ENCODE assay signal across 33 cellular contexts in genomic region chr5:93997562-93997961, GRCh38.
"Had no signal": no experiment of that assay in that cellular context is flagged by ENCODE, and none has a peak within 500 bp of the region (broad histone marks: within the 10 kb centered on the region; RNA-seq: fewer than 3 reads in every experiment).

No MANE protein-coding gene starts in this region.

- H3K27ac Mint-ChIP-seq: activated B cell treated with CpG ODN at 0.5 μM for 24 hours; activated CD4-positive, alpha-beta memory T cell treated with anti-CD3 and anti-CD28 coated beads for 36 hours; activated CD8-positive, alpha-beta memory T cell treated with anti-CD3 and anti-CD28 coated beads, Interleukin-2, amount 10 ng/mL, durations not matched to agents 7 days and 5 days; activated CD8-positive, alpha-beta T cell treated with anti-CD3 and anti-CD28 coated beads, Interleukin-2, amount 10 ng/mL, durations not matched to agents 7 days and 5 days; activated naive CD8-positive, alpha-beta T cell; activated T-helper 17 cell treated with anti-CD3 and anti-CD28 coated beads, Interleukin-2, amount 50 U/mL, for 72 hours; T-helper 17 cell; T-helper 2 cell treated with Interferon-gamma antibody and Interleukin-4, amounts not matched to agents 5 μg/mL and 100 μg/mL, for 36 hours had no signal

- DNase-seq: activated B cell treated with CpG ODN at 0.5 μM for 24 hours; activated CD4-positive, alpha-beta memory T cell treated with anti-CD3 and anti-CD28 coated beads for 36 hours; activated CD4-positive, alpha-beta T cell treated with anti-CD3 and anti-CD28 coated beads for 48 hours; activated CD8-positive, alpha-beta memory T cell treated with anti-CD3 and anti-CD28 coated beads, Interleukin-2, amount 10 ng/mL, durations not matched to agents 7 days and 5 days; activated CD8-positive, alpha-beta memory T cell treated with anti-CD3 and anti-CD28 coated beads, Interleukin-2, amount 50 U/mL, for 4 hours; activated CD8-positive, alpha-beta T cell treated with anti-CD3 and anti-CD28 coated beads, Interleukin-2, amount 10 ng/mL, durations not matched to agents 7 days and 5 days; activated effector memory CD4-positive, alpha-beta T cell treated with Interleukin-2 at 50 U/mL for 16 hours; activated gamma-delta T cell treated with Interleukin-2 at 50 U/mL for 16 hours; activated naive CD4-positive, alpha-beta T cell treated with anti-CD3 and anti-CD28 coated beads, Interleukin-2, amount 50 U/mL, for 16 hours; activated naive CD4-positive, alpha-beta T cell treated with Interleukin-2 at 50 U/mL for 16 hours; activated T-cell treated with anti-CD3 and anti-CD28 coated beads, Interleukin-2, amount 50 U/mL, for 1 hour; amniotic stem cell; anterior cingulate cortex; body of pancreas; caudate nucleus; colonic mucosa; effector CD8-positive, alpha-beta T cell; esophagus squamous epithelium; foreskin keratinocyte; gastrocnemius medialis; glutamatergic neuron; heart left ventricle; T-helper 1 cell; T-helper 17 cell; T1000; WERI-Rb-1 had no signal

- H3K4me1 ChIP-seq: body of pancreas, colonic mucosa, esophagus squamous epithelium, foreskin keratinocyte, gastrocnemius medialis had no signal

- H3K27me3 Mint-ChIP-seq: activated B cell treated with CpG ODN at 0.5 μM for 24 hours; activated CD4-positive, alpha-beta memory T cell treated with anti-CD3 and anti-CD28 coated beads for 36 hours; activated CD8-positive, alpha-beta memory T cell treated with anti-CD3 and anti-CD28 coated beads, Interleukin-2, amount 10 ng/mL, durations not matched to agents 7 days and 5 days; activated naive CD8-positive, alpha-beta T cell; activated T-helper 17 cell treated with anti-CD3 and anti-CD28 coated beads, Interleukin-2, amount 50 U/mL, for 72 hours; T-helper 17 cell had no signal

- H3K27me3 ChIP-seq: body of pancreas, colonic mucosa, esophagus squamous epithelium, foreskin keratinocyte, gastrocnemius medialis, heart left ventricle had no signal

- H3K36me3 ChIP-seq: colonic mucosa, heart left ventricle, WERI-Rb-1 had no signal

- H3K27ac ChIP-seq: body of pancreas, colonic mucosa, epithelial cell of prostate, esophagus squamous epithelium, foreskin keratinocyte, gastrocnemius medialis, heart left ventricle, WERI-Rb-1 had no signal

- ATAC-seq: activated CD4-positive, CD25-positive, alpha-beta regulatory T cell treated with anti-CD3 and anti-CD28 coated beads, Interleukin-2, amount 50 U/mL, for 24 hours; activated CD8-positive, alpha-beta memory T cell treated with anti-CD3 and anti-CD28 coated beads, Interleukin-2, amount 10 ng/mL, durations not matched to agents 7 days and 5 days; activated CD8-positive, alpha-beta T cell treated with anti-CD3 and anti-CD28 coated beads, Interleukin-2, amount 10 ng/mL, durations not matched to agents 7 days and 5 days; activated T-helper 17 cell treated with anti-CD3 and anti-CD28 coated beads, Interleukin-2, amount 50 U/mL, for 72 hours; body of pancreas; foreskin keratinocyte; gastrocnemius medialis; heart left ventricle; T-helper 17 cell had no signal

- H3K4me3 ChIP-seq: body of pancreas, colonic mucosa, esophagus squamous epithelium, gastrocnemius medialis, heart left ventricle had no signal

- H3K9me3 ChIP-seq: colonic mucosa had no signal

- H3K4me3 Mint-ChIP-seq: activated B cell treated with CpG ODN at 0.5 μM for 24 hours; activated CD4-positive, alpha-beta memory T cell treated with anti-CD3 and anti-CD28 coated beads for 36 hours; activated CD8-positive, alpha-beta memory T cell treated with anti-CD3 and anti-CD28 coated beads, Interleukin-2, amount 10 ng/mL, durations not matched to agents 7 days and 5 days; activated CD8-positive, alpha-beta T cell treated with anti-CD3 and anti-CD28 coated beads, Interleukin-2, amount 10 ng/mL, durations not matched to agents 7 days and 5 days; activated naive CD8-positive, alpha-beta T cell; activated T-helper 17 cell treated with anti-CD3 and anti-CD28 coated beads, Interleukin-2, amount 50 U/mL, for 72 hours; T-helper 17 cell; T-helper 2 cell treated with Interferon-gamma antibody and Interleukin-4, amounts not matched to agents 5 μg/mL and 100 μg/mL, for 36 hours had no signal

- FAIRE-seq: endometrium, endothelial cell of umbilical vein had no signal
